In the genomic region with DNA sequence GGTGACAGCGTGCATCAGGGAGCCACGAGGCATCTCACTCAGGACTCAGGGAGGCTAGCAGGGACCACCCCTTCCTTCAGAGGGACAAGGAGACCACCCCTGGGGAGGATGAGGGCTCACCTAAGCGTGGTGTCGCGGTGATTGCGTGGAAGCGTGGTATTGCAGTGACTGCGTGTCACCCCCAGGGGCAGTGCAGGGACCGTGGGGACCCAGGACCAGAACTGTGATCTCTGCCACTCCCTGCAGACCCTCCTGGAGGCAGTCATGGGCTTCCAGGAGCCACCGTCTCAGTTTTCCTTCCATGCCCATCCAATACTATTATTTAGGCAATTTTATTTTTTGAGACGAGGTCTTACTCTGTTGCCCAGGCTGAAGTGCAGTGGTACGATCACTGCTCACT, we compare ENCODE assay signal across 24 cellular contexts.
A peak's percentile ranks its signal among the peaks of the same experiment; 100 is the strongest.
DNase-seq lines count a peak whose midpoint lies in the region; ATAC-seq and TF ChIP-seq lines count a peak whose summit lies in the region.
"Had no signal": no experiment of that assay in that cellular context is flagged by ENCODE, and none has a peak within 500 bp of the region (broad histone marks: within the 10 kb centered on the region; RNA-seq: fewer than 3 reads in every experiment).

No MANE protein-coding gene starts in this region.

- no peak overlapping the region for H3K18ac ChIP-seq in IMR-90 (ENCODE audit: low read depth, low read length)

- no peaks in the 10 kb centered on the region for H3K27me3 Mint-ChIP-seq in neural crest cell (ENCODE audit: low read depth)
- H3K27me3 Mint-ChIP-seq in activated CD8-positive, alpha-beta T cell treated with anti-CD3 and anti-CD28 coated beads for 36 hours: peaks cover 2% of the 10 kb centered on the region

- no peaks in the 10 kb centered on the region for H3K36me3 Mint-ChIP-seq in neural crest cell (ENCODE audit: low read depth)
- no peaks in the 10 kb centered on the region for H3K36me3 Mint-ChIP-seq in activated CD8-positive, alpha-beta T cell treated with anti-CD3 and anti-CD28 coated beads for 36 hours (ENCODE audit: low read depth)
- H3K36me3 Mint-ChIP-seq: activated naive CD8-positive, alpha-beta T cell treated with anti-CD3 and anti-CD28 coated beads, Interleukin-2, amount 10 ng/mL, durations not matched to agents 7 days and 5 days; CD8-positive, alpha-beta T cell had no signal

- no peak overlapping the region for H3K9ac ChIP-seq in IMR-90 (ENCODE audit: low read depth, low read length)

- H2AK5ac ChIP-seq in IMR-90 (ENCODE audit: low read depth, low read length): no peak overlapping the region

- peak overlapping the region; percentile 43 for H2AFZ ChIP-seq in IMR-90 (replicated peaks; ENCODE audit: low read length, poor library complexity)

- peaks cover 3% of the 10 kb centered on the region; the same call in 1 of the 2 replicates for H3F3A ChIP-seq in DOHH2 (ENCODE audit: control insufficient read depth, insufficient read depth)

- no TSS peak for BruUV-seq in IMR-90 (replicated peaks; lab: Mats Ljungman, UMichigan)

- dilution Hi-C loops in IMR-90 (cut with HindIII; ENCODE audit: low sequenced_read_pairs, unreplicated experiment): no loop called here

- H3K4me2 ChIP-seq in DOHH2 (ENCODE audit: low read length) (no peak overlapping the region), IMR-90 (ENCODE audit: low read depth, low read length) (no peak overlapping the region)

- no peaks in the 10 kb centered on the region for H3K4me1 Mint-ChIP-seq in neural crest cell
- no peaks in the 10 kb centered on the region for H3K4me1 Mint-ChIP-seq in activated CD8-positive, alpha-beta T cell treated with anti-CD3 and anti-CD28 coated beads for 36 hours (ENCODE audit: low read depth)

- H3K36me3 ChIP-seq in DOHH2 (ENCODE audit: control insufficient read depth, low read length) (no peaks in the 10 kb centered on the region), IMR-90 (ENCODE audit: control insufficient read depth, insufficient read depth, low read length) (no peaks in the 10 kb centered on the region), WERI-Rb-1 (no peaks in the 10 kb centered on the region)
- H3K36me3 ChIP-seq: left ventricle myocardium inferior, uterus had no signal

- no peaks in the 10 kb centered on the region for H3K9me2 ChIP-seq in DOHH2 (replicated peaks; ENCODE audit: control insufficient read depth, low read length)

- H4K8ac ChIP-seq in IMR-90 (ENCODE audit: low read depth in 2 of 2, low read length in 2 of 2): no peak overlapping the region

- TF ChIP-seq RAD21 in IMR-90 (IDR thresholded peaks at IDR 0.05; ENCODE audit: low read length): no peak

- DNase-seq in IMR-90 (no peak), WERI-Rb-1 (peak; percentile 29), neural crest cell (ENCODE audit: low read depth, low spot score) (no peak), NK-92 (lab: John Stamatoyannopoulos, UW; ENCODE audit: unreplicated experiment) (no peak), NOMO-1 (lab: John Stamatoyannopoulos, UW; ENCODE audit: unreplicated experiment in 2 of 2) (no peak), NCI-H2196 (lab: John Stamatoyannopoulos, UW; ENCODE audit: unreplicated experiment) (no peak)
- DNase-seq in activated CD8-positive, alpha-beta T cell treated with anti-CD3 and anti-CD28 coated beads for 36 hours: no peak
- DNase-seq: activated CD8-positive, alpha-beta memory T cell treated with anti-CD3 and anti-CD28 coated beads, Interleukin-2, amount 50 U/mL, for 48 hours; activated naive CD8-positive, alpha-beta T cell treated with anti-CD3 and anti-CD28 coated beads, Interleukin-2, amount 10 ng/mL, durations not matched to agents 7 days and 5 days; CD8-positive, alpha-beta T cell; DMS153; effector CD4-positive, alpha-beta T cell; foreskin melanocyte; left ventricle myocardium inferior; NCI-H187; NCI-H226; substantia nigra; T-helper 2 cell; uterus had no signal

- CTCF ChIA-PET in IMR-90 (lab: Yijun Ruan, JAX): no interaction called here
- CTCF ChIA-PET in activated CD8-positive, alpha-beta T cell treated with anti-CD3 and anti-CD28 coated beads for 36 hours (lab: Charles Lee): no interaction called here

- no peak overlapping the region for H2BK5ac ChIP-seq in IMR-90 (ENCODE audit: low read depth, low read length, poor library complexity, severe bottlenecking)

- no peaks in the 10 kb centered on the region for H3K27me3 ChIP-seq in DOHH2 (ENCODE audit: control insufficient read depth, low read length)
- no peaks in the 10 kb centered on the region for H3K27me3 ChIP-seq in IMR-90 (ENCODE audit: control insufficient read depth, insufficient read depth, low read length)
- H3K27me3 ChIP-seq in WERI-Rb-1 (ENCODE audit: insufficient read depth, low read depth, severe bottlenecking): peaks cover 9% of the 10 kb centered on the region
- H3K27me3 ChIP-seq: uterus had no signal

- no peak overlapping the region for H3K4me3 Mint-ChIP-seq in neural crest cell
- no peak overlapping the region for H3K4me3 Mint-ChIP-seq in activated CD8-positive, alpha-beta T cell treated with anti-CD3 and anti-CD28 coated beads for 36 hours
- H3K4me3 Mint-ChIP-seq: activated naive CD8-positive, alpha-beta T cell treated with anti-CD3 and anti-CD28 coated beads, Interleukin-2, amount 10 ng/mL, durations not matched to agents 7 days and 5 days; CD8-positive, alpha-beta T cell had no signal

- no peak overlapping the region for H2BK120ac ChIP-seq in IMR-90 (ENCODE audit: low read depth, low read length)

- no peak for TF ChIP-seq POLR2A in IMR-90 (IDR thresholded peaks at IDR 0.05; ENCODE audit: low read depth, low read length)

- H3K9me3 ChIP-seq in DOHH2 (ENCODE audit: control insufficient read depth, insufficient read depth, low read length): peaks cover 16% of the 10 kb centered on the region; the same call in 1 of the 2 replicates
- H3K9me3 ChIP-seq in IMR-90 (ENCODE audit: control insufficient read depth, insufficient read depth, low read length): peaks cover 11% of the 10 kb centered on the region; the same call in 1 of the 2 replicates
- H3K9me3 ChIP-seq in WERI-Rb-1 (ENCODE audit: severe bottlenecking): no peaks in the 10 kb centered on the region
- H3K9me3 ChIP-seq: left ventricle myocardium inferior, uterus had no signal

- no peaks in the 10 kb centered on the region for H4K20me1 ChIP-seq in DOHH2 (ENCODE audit: control insufficient read depth, insufficient read depth, low read depth, low read length)
- H4K20me1 ChIP-seq in IMR-90 (ENCODE audit: insufficient read depth, low read length): no peaks in the 10 kb centered on the region

- H3K4me3 ChIP-seq in DOHH2 (ENCODE audit: low read length): no peak overlapping the region
- H3K4me3 ChIP-seq in IMR-90 (ENCODE audit: insufficient read depth, low read depth, low read length): no peak overlapping the region
- H3K4me3 ChIP-seq in WERI-Rb-1 (ENCODE audit: low read depth, low read length): no peak overlapping the region
- H3K4me3 ChIP-seq: left ventricle myocardium inferior, SK-N-MC, uterus had no signal

- no peak overlapping the region for H3K23ac ChIP-seq in IMR-90 (ENCODE audit: low read depth, low read length)

- H3K79me2 ChIP-seq in DOHH2 (ENCODE audit: control insufficient read depth, low read length): no peaks in the 10 kb centered on the region

- ATAC-seq in IMR-90 (ENCODE audit: low read depth): no peak
- ATAC-seq in activated CD8-positive, alpha-beta T cell treated with anti-CD3 and anti-CD28 coated beads for 36 hours: no peak
- ATAC-seq: CD8-positive, alpha-beta T cell had no signal

- in situ Hi-C loops in IMR-90 (cut with MboI; ENCODE audit: low sequenced_read_pairs): no loop called here

- H3K4ac ChIP-seq in IMR-90 (ENCODE audit: low read depth, low read length): no peak overlapping the region

- H2BK20ac ChIP-seq in IMR-90 (ENCODE audit: low read depth, low read length): no peak overlapping the region

- H3K9me1 ChIP-seq in IMR-90 (ENCODE audit: insufficient read depth, low read length): no peaks in the 10 kb centered on the region

- 40% methylated on average over 2 of the region's 12 CpGs; no CpG with 5 or more reads in 1 of the 2 experiments for WGBS in IMR-90 (ENCODE audit: extremely low coverage in 2 of 2, insufficient read length in 1 of 2), 2 experiments

- intact Hi-C loops in IMR-90 (cut with micrococcal nuclease): no loop called here
- intact Hi-C loops in activated CD8-positive, alpha-beta T cell treated with anti-CD3 and anti-CD28 coated beads for 36 hours (cut with micrococcal nuclease): no loop called here

- H3K4me1 ChIP-seq in DOHH2 (ENCODE audit: control insufficient read depth, low read length): no peaks in the 10 kb centered on the region
- no peaks in the 10 kb centered on the region for H3K4me1 ChIP-seq in IMR-90 (ENCODE audit: control insufficient read depth, insufficient read depth, low read length)
- H3K4me1 ChIP-seq: left ventricle myocardium inferior, uterus had no signal

- TF ChIP-seq CTCF in DOHH2 (IDR thresholded peaks at IDR 0.05; ENCODE audit: low read depth, low read length, poor library complexity, severe bottlenecking): peak; percentile 32
- TF ChIP-seq CTCF in IMR-90 (conservative IDR thresholded peaks at IDR 0.05; ENCODE audit: low read depth, low read length): no peak
- TF ChIP-seq CTCF in WERI-Rb-1 (IDR thresholded peaks at IDR 0.05; ENCODE audit: low read depth, low read length): peak; percentile 86
- TF ChIP-seq CTCF in neural crest cell (conservative IDR thresholded peaks at IDR 0.05): peak; percentile 31
- TF ChIP-seq CTCF in activated CD8-positive, alpha-beta T cell treated with anti-CD3 and anti-CD28 coated beads for 36 hours (IDR thresholded peaks at IDR 0.05): no peak

- no peaks in the 10 kb centered on the region for H3K79me1 ChIP-seq in IMR-90 (ENCODE audit: low read depth in 1 of 2, low read length in 2 of 2)

- H4K91ac ChIP-seq in IMR-90 (ENCODE audit: insufficient read depth, low read depth, low read length): no peak overlapping the region

- H3K56ac ChIP-seq in IMR-90 (ENCODE audit: extremely low read depth, insufficient read depth, low read length): no peak overlapping the region

- H3K27ac ChIP-seq in DOHH2 (ENCODE audit: low read depth, low read length) (no peak overlapping the region), IMR-90 (ENCODE audit: insufficient read depth, low read length) (no peak overlapping the region), WERI-Rb-1 (no peak overlapping the region)
- H3K27ac ChIP-seq: left ventricle myocardium inferior, RWPE1, SK-N-MC, uterus had no signal

- H2BK15ac ChIP-seq in IMR-90 (ENCODE audit: low read depth, low read length): no peak overlapping the region

- no peak overlapping the region for H2AK9ac ChIP-seq in IMR-90 (replicated peaks; ENCODE audit: low read depth, low read length, poor library complexity)

- POLR2A ChIA-PET in IMR-90 (lab: Charles Lee; ENCODE audit: unreplicated experiment): no interaction called here
- POLR2A ChIA-PET in activated CD8-positive, alpha-beta T cell treated with anti-CD3 and anti-CD28 coated beads for 36 hours (lab: Charles Lee): no interaction called here

- no peak overlapping the region for H4K5ac ChIP-seq in IMR-90 (ENCODE audit: low read depth, low read length)

- H3K14ac ChIP-seq in IMR-90 (replicated peaks; ENCODE audit: low read depth, low read length): no peak overlapping the region

- H3K9me3 Mint-ChIP-seq in neural crest cell: no peaks in the 10 kb centered on the region
- no peaks in the 10 kb centered on the region for H3K9me3 Mint-ChIP-seq in activated CD8-positive, alpha-beta T cell treated with anti-CD3 and anti-CD28 coated beads for 36 hours
- H3K9me3 Mint-ChIP-seq: activated naive CD8-positive, alpha-beta T cell treated with anti-CD3 and anti-CD28 coated beads, Interleukin-2, amount 10 ng/mL, durations not matched to agents 7 days and 5 days; activated T-helper 2 cell treated with anti-CD3 and anti-CD28 coated beads, Interferon-gamma antibody, Interleukin-2, Interleukin-4, amounts not matched to agents 10 μg/mL and 5 μg/mL and 100 μg/mL, durations not matched to agents 14 hours and 24 hours and 36 hours; CD8-positive, alpha-beta T cell had no signal

- no peak overlapping the region for H3K27ac Mint-ChIP-seq in neural crest cell (ENCODE audit: unreplicated experiment)
- no peak overlapping the region for H3K27ac Mint-ChIP-seq in activated CD8-positive, alpha-beta T cell treated with anti-CD3 and anti-CD28 coated beads for 36 hours
- H3K27ac Mint-ChIP-seq: activated naive CD8-positive, alpha-beta T cell treated with anti-CD3 and anti-CD28 coated beads, Interleukin-2, amount 10 ng/mL, durations not matched to agents 7 days and 5 days; activated T-helper 2 cell treated with anti-CD3 and anti-CD28 coated beads, Interferon-gamma antibody, Interleukin-2, Interleukin-4, amounts not matched to agents 10 μg/mL and 5 μg/mL and 100 μg/mL, durations not matched to agents 14 hours and 24 hours and 36 hours; CD8-positive, alpha-beta T cell; progenitor cell of endocrine pancreas had no signal

Comparison
In these comparisons a context has a peak if more than half of its experiments do, and no peak if none do; other contexts are left out.
1. CTCF ChIP-seq: peak in DOHH2 (single experiment), WERI-Rb-1 (single experiment) and neural crest cell (single experiment); none in IMR-90 (single experiment) and activated CD8-positive, alpha-beta T cell treated with anti-CD3 and anti-CD28 coated beads for 36 hours (single experiment).